ENCODE assay signal across 1 cellular context in the genomic region with DNA sequence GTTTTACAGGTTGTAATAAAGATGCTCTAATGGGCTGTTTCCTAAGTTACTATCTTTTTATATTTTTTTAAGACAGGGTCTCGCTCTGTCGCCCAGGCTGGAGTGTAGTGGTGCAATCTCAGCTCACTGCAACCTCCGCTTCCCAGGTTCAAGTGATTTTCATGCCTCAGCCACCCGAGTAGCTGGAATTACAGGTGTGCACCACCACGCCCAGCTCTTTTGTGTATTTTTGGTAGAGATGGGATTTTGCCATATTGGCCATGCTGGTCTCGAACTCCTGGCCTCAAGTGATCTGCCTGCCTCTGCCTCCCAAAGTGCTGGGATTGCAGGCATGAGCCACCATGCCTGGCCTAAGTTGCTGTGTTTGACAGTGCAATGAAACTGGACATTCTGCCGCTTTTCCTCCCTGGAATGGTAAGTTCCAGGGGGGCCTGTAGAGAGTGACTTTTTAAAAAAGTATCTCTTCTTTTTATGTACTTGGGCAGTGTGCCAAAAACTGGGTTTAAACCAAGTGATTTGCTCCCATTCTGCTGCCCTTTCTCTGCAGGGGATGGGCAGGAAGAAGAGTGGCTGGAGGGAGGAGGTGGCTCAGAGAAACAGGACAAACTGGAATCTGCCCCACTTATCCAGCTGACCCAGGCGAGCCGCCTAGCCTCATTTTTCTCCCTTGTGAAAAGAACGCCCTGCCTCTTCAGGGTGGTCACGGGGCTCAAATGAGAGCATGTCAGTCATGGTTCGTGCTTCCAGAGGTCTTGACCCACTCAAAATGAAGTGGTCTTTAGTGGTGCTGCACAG.
TF ChIP-seq lines count a peak whose summit lies in the region.

No MANE protein-coding gene starts in this region.

TF ChIP-seq in HEK293, 187 proteins besides CTCF, POLR2A, EP300 and RAD21 (continued from another document):
- TF ChIP-seq ZNF280D (tag by site-specific recombination; IDR thresholded peaks at IDR 0.05) (no peak), ZNF529 (tag by site-specific recombination; IDR thresholded peaks at IDR 0.05; ENCODE audit: insufficient replicate concordance) (no peak), ZNF394 (tag by site-specific recombination; IDR thresholded peaks at IDR 0.05; ENCODE audit: borderline replicate concordance) (no peak)
